Comparison of ENCODE assay signal across 8 cellular contexts in the genomic region with DNA sequence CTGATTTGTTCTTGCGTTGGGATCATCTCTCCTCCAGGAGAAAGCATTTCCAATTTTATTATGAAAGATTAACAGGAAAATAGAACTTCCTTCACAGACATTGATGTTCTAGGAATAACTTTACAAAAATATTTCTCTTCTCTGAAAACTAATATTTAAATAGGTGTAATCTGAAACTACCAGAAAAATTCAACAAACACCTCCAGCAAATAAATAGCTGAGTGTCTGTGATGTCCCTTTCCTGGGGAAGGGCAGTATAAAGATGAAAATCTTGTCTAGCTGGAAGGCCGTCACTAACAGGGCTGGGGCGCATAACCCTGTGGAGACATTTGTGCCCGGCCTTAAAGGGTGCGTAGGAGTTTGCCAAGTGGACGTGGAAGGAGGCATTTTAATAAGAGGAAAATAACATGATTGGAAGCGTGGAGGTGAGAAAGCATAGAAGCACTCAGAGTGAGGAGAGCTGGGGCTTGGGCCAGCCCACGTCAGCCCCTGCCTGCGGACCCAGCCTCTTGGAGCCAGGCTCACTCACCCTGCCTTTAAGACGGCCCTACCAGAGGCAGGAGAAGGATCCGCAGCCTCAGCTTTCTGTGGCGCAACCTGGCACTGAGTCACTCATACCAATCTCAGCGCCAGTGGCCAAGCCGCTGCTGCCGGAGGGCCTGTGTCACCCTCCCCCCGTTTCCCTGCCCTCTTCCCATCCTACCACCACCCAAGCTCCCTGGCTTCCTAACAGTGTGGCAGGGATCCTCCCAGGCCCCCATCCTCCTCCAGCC.
DNase-seq lines count a peak whose midpoint lies in the region; ATAC-seq and TF ChIP-seq lines count a peak whose summit lies in the region.

No MANE protein-coding gene starts in this region.

- no peaks in the 10 kb centered on the region for H3K36me3 Mint-ChIP-seq in CD4-positive, alpha-beta T cell (ENCODE audit: low read depth)

- peak; percentile 48 for ATAC-seq in CD4-positive, alpha-beta T cell (ENCODE audit: poor library complexity)
- ATAC-seq in HG03025 (IDR thresholded peaks at IDR 0.05; ENCODE audit: low FRiP score, unreplicated experiment), result peak; percentile 16

- H3K27ac Mint-ChIP-seq in CD4-positive, alpha-beta T cell, result peak overlapping the region; percentile 55

- no peaks in the 10 kb centered on the region for H3K36me3 ChIP-seq in esophagus squamous epithelium

- intact Hi-C loops in CD4-positive, alpha-beta T cell (cut with DNase I, micrococcal nuclease), result loop anchor here in 1 of 2 experiments (5.0 kb wide), 1 partner anchor 36 kb away; no protein-coding TSS in a partner anchor
- intact Hi-C loops in esophagus squamous epithelium (cut with DNase I), result loop anchor here (5.0 kb wide), 1 partner anchor 51 kb away; no protein-coding TSS in a partner anchor

- no peaks in the 10 kb centered on the region for H3K9me3 Mint-ChIP-seq in CD4-positive, alpha-beta T cell

- no peaks in the 10 kb centered on the region for H3K27me3 Mint-ChIP-seq in CD4-positive, alpha-beta T cell

- peak overlapping the region; percentile 31 for H3K4me3 Mint-ChIP-seq in CD4-positive, alpha-beta T cell

- CTCF ChIA-PET in CD4-positive, alpha-beta T cell (lab: Charles Lee), result interaction anchor here (1.4 to 5.9 kb wide), 3 partner anchors 35 to 400 kb away, joined by 3 to 52 read pairs (median 6); no protein-coding TSS in a partner anchor

- no peaks in the 10 kb centered on the region for H3K9me3 ChIP-seq in CD4-positive, alpha-beta T cell (ENCODE audit: control insufficient read depth, low read length)
- no peaks in the 10 kb centered on the region for H3K9me3 ChIP-seq in esophagus squamous epithelium

- TF ChIP-seq POLR2A in esophagus squamous epithelium (IDR thresholded peaks at IDR 0.05), result no peak

- H3K4me1 Mint-ChIP-seq in CD4-positive, alpha-beta T cell (ENCODE audit: low read depth), result peaks cover 47% of the 10 kb centered on the region

- POLR2A ChIA-PET in CD4-positive, alpha-beta T cell (lab: Charles Lee), result interaction anchor here (1.0 to 2.1 kb wide), 5 partner anchors 8 to 401 kb away, joined by 3 to 9 read pairs (median 6); no protein-coding TSS in a partner anchor

- WGBS in esophagus squamous epithelium, 2 donors, result 61 to 67% methylated on average over 12 to 16 of the region's 16 CpGs

- H3K4me3 ChIP-seq in esophagus squamous epithelium, result no peak overlapping the region

- peaks cover 0 to 14% (median 7%) of the 10 kb centered on the region in 3 donors for H3K4me1 ChIP-seq in esophagus squamous epithelium

- TF ChIP-seq CTCF in CD4-positive, alpha-beta T cell (IDR thresholded peaks at IDR 0.05), result no peak
- TF ChIP-seq CTCF in esophagus squamous epithelium (IDR thresholded peaks at IDR 0.05), result no peak

- peak in 2 of 10 experiments; percentile 21 to 22 for DNase-seq in CD4-positive, alpha-beta T cell
- DNase-seq in activated CD4-positive, CD25-positive, alpha-beta regulatory T cell treated with anti-CD3 and anti-CD28 coated beads, Interleukin-2, amount 50 U/mL, for 72 hours, result peak; percentile 58
- no peak for DNase-seq in esophagus squamous epithelium (lab: John Stamatoyannopoulos, UW)
- DNase-seq in stimulated activated CD4-positive, alpha-beta T cell treated with anti-CD3 and anti-CD28 coated beads, Interleukin-4, amount 100 ng/mL, for 24 hours, result peak; percentile 58
- DNase-seq in DMS79 treated with DMSO at 0.1 percent for 48 hours (lab: John Stamatoyannopoulos, UW), result no peak
- no peak for DNase-seq in NCI-H510A treated with DMSO at 0.1 percent for 48 hours (lab: John Stamatoyannopoulos, UW)
- no peak for DNase-seq in NCI-H146 (lab: John Stamatoyannopoulos, UW)

- H3K27me3 ChIP-seq in CD4-positive, alpha-beta T cell (ENCODE audit: control insufficient read depth, insufficient read depth, low read length), result no peaks in the 10 kb centered on the region
- H3K27me3 ChIP-seq in esophagus squamous epithelium, result no peaks in the 10 kb centered on the region

- no peak overlapping the region for H3K27ac ChIP-seq in CD4-positive, alpha-beta T cell (ENCODE audit: low read depth, low read length)
- peak overlapping the region in 3 of 4 donors; percentile 1 to 60 (median 58) for H3K27ac ChIP-seq in esophagus squamous epithelium

Comparison
In these comparisons a context has a peak if more than half of its experiments do, and no peak if none do; other contexts are left out.
1. DNase-seq: peak in activated CD4-positive, CD25-positive, alpha-beta regulatory T cell treated with anti-CD3 and anti-CD28 coated beads, Interleukin-2, amount 50 U/mL, for 72 hours (single experiment) and stimulated activated CD4-positive, alpha-beta T cell treated with anti-CD3 and anti-CD28 coated beads, Interleukin-4, amount 100 ng/mL, for 24 hours (single experiment); none in esophagus squamous epithelium (single experiment), DMS79 treated with DMSO at 0.1 percent for 48 hours (single experiment), NCI-H510A treated with DMSO at 0.1 percent for 48 hours (single experiment) and NCI-H146 (single experiment).